ENCODE assay signal across 8 cellular contexts in the genomic region with DNA sequence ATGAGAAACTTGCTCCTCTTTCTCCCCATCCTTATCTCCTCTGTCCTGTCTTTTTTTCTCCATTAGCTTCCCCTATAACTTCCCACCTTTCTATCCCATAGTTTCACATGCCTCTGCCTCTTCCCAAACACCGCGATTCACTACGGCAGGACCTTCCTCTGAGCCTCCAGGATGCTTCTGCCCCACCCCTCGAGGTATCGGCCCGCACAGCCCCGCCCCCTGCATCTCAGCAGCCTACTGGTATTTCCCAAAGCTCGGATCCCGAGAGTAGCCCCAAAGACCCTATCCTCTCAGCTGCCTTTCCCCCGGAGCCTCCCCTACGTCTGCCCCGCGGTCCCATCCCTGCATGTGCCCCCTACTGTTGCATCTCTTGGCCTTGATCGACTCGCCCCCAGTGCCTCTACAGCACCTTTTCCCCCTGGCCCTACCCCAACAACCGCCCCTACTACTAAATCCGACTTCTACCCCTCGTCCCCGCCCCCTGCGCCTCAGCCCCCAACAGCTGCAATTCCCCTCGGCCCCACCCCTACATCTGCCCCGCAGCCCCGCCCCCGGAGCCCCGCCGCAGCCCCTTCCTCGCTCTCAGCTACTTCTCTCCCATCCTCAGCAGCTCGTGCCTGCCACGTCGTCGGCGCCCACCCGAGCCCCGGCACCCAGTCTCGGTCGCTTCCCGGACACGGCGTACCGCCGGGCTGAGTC. TPM values are rescaled to one million over a fixed set of nuclear protein-coding genes. Genes with fewer than 3 reads are reported as not detected.
A peak's percentile ranks its signal among the peaks of the same experiment; 100 is the strongest.
DNase-seq lines count a peak whose midpoint lies in the region; ATAC-seq, FAIRE-seq and TF ChIP-seq lines count a peak whose summit lies in the region.

No MANE protein-coding gene starts in this region.

- no TSS peak for BruUV-seq in PC-3 (replicated peaks; lab: Mats Ljungman, UMichigan)

- TF ChIP-seq CTCF in PC-3 (conservative IDR thresholded peaks at IDR 0.05; ENCODE audit: low read depth, low read length) (no peak), pancreas (IDR thresholded peaks at IDR 0.05) (no peak)

- no peak for FAIRE-seq in pancreas (lab: Jason Lieb, UNC)

- peaks cover 15% of the 10 kb centered on the region for H3K79me2 ChIP-seq in PC-3 (ENCODE audit: low read length)

- H3K9me2 ChIP-seq in PC-3 (replicated peaks; ENCODE audit: low read length), result no peaks in the 10 kb centered on the region

- DNase-seq in EH (ENCODE audit: low read depth) (peak; percentile 55), PC-3 (peak; percentile 47), activated gamma-delta T cell treated with Interleukin-2 at 50 U/mL for 16 hours (peak; percentile 58), glomerular visceral epithelial cell (ENCODE audit: extremely low spot score) (peak; percentile 56), pancreas (peak; percentile 43 to 78 (median 61)), aorta (peak; percentile 74 to 86)

- no peaks in the 10 kb centered on the region for H3F3A ChIP-seq in PC-3 (ENCODE audit: low read length, unreplicated experiment)

- H3K27me3 ChIP-seq in PC-3 (ENCODE audit: low read length) (no peaks in the 10 kb centered on the region), pancreas (no peaks in the 10 kb centered on the region), aorta (ENCODE audit: control insufficient read depth in 1 of 2, insufficient read depth in 2 of 2, low read length in 1 of 2) (no peaks in the 10 kb centered on the region)

- H3K36me3 ChIP-seq in PC-3 (ENCODE audit: low read depth, low read length) (peaks cover 28% of the 10 kb centered on the region; the same call in 1 of the 2 replicates), pancreas (peaks cover 0 to 18% (median 0%) of the 10 kb centered on the region in 3 donors), aorta (ENCODE audit: control insufficient read depth in 1 of 2, insufficient read depth in 2 of 2, low read length in 1 of 2) (peaks cover 3 to 11% of the 10 kb centered on the region in 2 donors)

- H3K4me3 ChIP-seq in PC-3 (ENCODE audit: low read length), result peak overlapping the region; percentile 79
- peak overlapping the region; percentile 64 to 92 (median 76) for H3K4me3 ChIP-seq in pancreas
- H3K4me3 ChIP-seq in aorta (ENCODE audit: low read length in 2 of 2), result peak overlapping the region; percentile 79 to 87

- peak overlapping the region; percentile 84 for H3K4me2 ChIP-seq in PC-3 (ENCODE audit: low read length)

- CTCF ChIA-PET in PC-3 (lab: Charles Lee), result interaction anchor here (0.6 to 1.9 kb wide), 6 partner anchors 9 to 174 kb away, joined by 3 to 35 read pairs (median 7); partner anchors contain the start of genes ANKRD34A, NUDT17 and POLR3GL

- H3K9me3 ChIP-seq in PC-3 (ENCODE audit: low read length) (no peaks in the 10 kb centered on the region), pancreas (no peaks in the 10 kb centered on the region), aorta (ENCODE audit: control insufficient read depth, low read length) (no peaks in the 10 kb centered on the region)

- peak overlapping the region; percentile 37 for H3K9ac ChIP-seq in PC-3 (ENCODE audit: low read length)

- intact Hi-C loops in PC-3 (cut with micrococcal nuclease), result loop anchor here (2.0 kb wide), 3 partner anchors 60 to 98 kb away; partner anchors contain the start of genes PEX11B and RBM8A
- intact Hi-C loops in pancreas (cut with DNase I), result no loop called here
- intact Hi-C loops in aorta (cut with DNase I), result loop anchor here in 1 of 2 donors (2.0 kb wide), 1 partner anchor 50 kb away; no protein-coding TSS in a partner anchor

- POLR2A ChIA-PET in PC-3 (lab: Charles Lee; ENCODE audit: unreplicated experiment), result interaction anchor here (0.6 to 1.8 kb wide), 8 partner anchors 12 to 578 kb away, joined by 3 to 9 read pairs (median 4); partner anchors contain the start of genes LIX1L and RBM8A

- no peaks in the 10 kb centered on the region for H4K20me1 ChIP-seq in PC-3 (ENCODE audit: low read length)

- peak; percentile 22 for ATAC-seq in HG02852 (IDR thresholded peaks at IDR 0.05; ENCODE audit: unreplicated experiment)
- peak; percentile 18 for ATAC-seq in PC-3
- peak; percentile 26 to 56 (median 32) for ATAC-seq in pancreas
- ATAC-seq in aorta (ENCODE audit: low FRiP score), result peak; percentile 53
- no peak for ATAC-seq in GM19035 (IDR thresholded peaks at IDR 0.05; ENCODE audit: unreplicated experiment)

- H2AFZ ChIP-seq in PC-3 (ENCODE audit: low read length), result peak overlapping the region; percentile 93

- H3K4me1 ChIP-seq in PC-3 (ENCODE audit: insufficient read depth, low read length) (peaks cover 11% of the 10 kb centered on the region), pancreas (peaks cover 0 to 4% (median 3%) of the 10 kb centered on the region in 3 donors), aorta (ENCODE audit: control insufficient read depth in 1 of 2, insufficient read depth in 2 of 2, low read length in 2 of 2) (peaks cover 0 to 3% of the 10 kb centered on the region in 2 donors)

- H3K27ac ChIP-seq in PC-3 (ENCODE audit: low read length) (no peak overlapping the region), pancreas (peak overlapping the region; percentile 51 to 84 (median 76)), aorta (ENCODE audit: low read depth in 1 of 2, low read length in 2 of 2) (peak overlapping the region in 1 of 2 donors; percentile 46)

- WGBS in pancreas, 2 donors, result 0 to 1% methylated on average over 27 to 41 of the region's 41 CpGs
- WGBS in aorta, 2 donors, result 1 to 2% methylated on average over 37 to 41 of the region's 41 CpGs

RNA-seq across cellular contexts. Expression of gene PIAS3, which starts 0.5 kb away (rescaled TPM):
- total RNA-seq in PC-3 (2014; rRNA removed), result 25.2 and 27.2 TPM in 2 replicates
- total RNA-seq in pancreas, result 10 to 100 TPM in 2 of 6 donors, 1 to 10 TPM in 4; 8.9 to 16.4 (median 10.0) TPM
- polyA plus RNA-seq in pancreas, result 10 to 100 TPM; 21.9 to 26.7 TPM
- total RNA-seq in aorta, result 10 to 100 TPM; 44.5 to 60.6 TPM
- 10 to 100 TPM; 12.3 to 81.7 TPM for polyA plus RNA-seq in aorta

RNA-seq across cellular contexts. Expression of gene NUDT17, which starts 13.0 kb away (rescaled TPM):
- total RNA-seq in PC-3 (2014; rRNA removed) (2.4 and 3.0 TPM in 2 replicates), pancreas (1 to 10 TPM; 1.0 to 2.6 (median 1.7) TPM), aorta (1 to 10 TPM; 1.2 to 2.7 TPM)
- polyA plus RNA-seq in pancreas (1 to 10 TPM; 2.6 to 3.6 TPM), aorta (1 to 10 TPM; 4.0 to 4.1 TPM)

RNA-seq across cellular contexts. Expression of gene ANKRD35, which starts 27.3 kb away (rescaled TPM):
- total RNA-seq in PC-3 (2014; rRNA removed) (0.07 and 0.40 TPM in 2 replicates), pancreas (under 1 TPM; 0.04 to 0.50 (median 0.26) TPM), aorta (1 to 10 TPM; 3.8 to 7.2 TPM)
- polyA plus RNA-seq in pancreas (under 1 TPM; 0.59 to 0.68 TPM), aorta (10 to 100 TPM in 1 of 2 donors, 1 to 10 TPM in 1; 8.4 to 23.6 TPM)

RNA-seq across cellular contexts. Expression of gene POLR3C, which starts 34.4 kb away (rescaled TPM):
- total RNA-seq in PC-3 (2014; rRNA removed) (35.8 and 41.5 TPM in 2 replicates), pancreas (10 to 100 TPM; 11.9 to 16.2 (median 14.6) TPM), aorta (10 to 100 TPM; 23.8 to 25.9 TPM)
- polyA plus RNA-seq in pancreas (10 to 100 TPM in 1 of 2 donors, 1 to 10 TPM in 1; 7.6 to 13.9 TPM), aorta (10 to 100 TPM; 14.8 to 21.0 TPM)

RNA-seq across cellular contexts. Expression of gene RNF115, which starts 34.5 kb away (rescaled TPM):
- total RNA-seq in PC-3 (2014; rRNA removed), result 15.2 and 15.9 TPM in 2 replicates
- 1 to 10 TPM; 4.9 to 8.1 (median 5.9) TPM for total RNA-seq in pancreas
- polyA plus RNA-seq in pancreas, result 1 to 10 TPM; 5.1 to 8.0 TPM
- total RNA-seq in aorta, result 10 to 100 TPM; 29.7 to 60.3 TPM
- polyA plus RNA-seq in aorta, result 10 to 100 TPM; 13.3 to 14.4 TPM
